Comparison of ENCODE assay signal across 1 cellular context in genomic region chr3:158808697-158809096, GRCh38.
TF ChIP-seq lines count a peak whose summit lies in the region.

No MANE protein-coding gene starts in this region.

TF ChIP-seq in SK-N-SH, 30 proteins besides CTCF, POLR2A, EP300 and RAD21 (continued from another document):
- no peak for TF ChIP-seq CHD2 (IDR thresholded peaks at IDR 0.05; ENCODE audit: low read length, partially characterized antibody)
- TF ChIP-seq NFIC (IDR thresholded peaks at IDR 0.05; ENCODE audit: borderline replicate concordance), result no peak
- no peak for TF ChIP-seq PBX3 (IDR thresholded peaks at IDR 0.05)
- no peak for TF ChIP-seq ELF1 (IDR thresholded peaks at IDR 0.05)
- no peak for TF ChIP-seq NRF1 (IDR thresholded peaks at IDR 0.05; ENCODE audit: low read depth, low read length)
- TF ChIP-seq MEF2A (IDR thresholded peaks at IDR 0.05; ENCODE audit: borderline replicate concordance, low read depth), result no peak
- no peak for TF ChIP-seq USF2 (IDR thresholded peaks at IDR 0.05; ENCODE audit: borderline replicate concordance, low read depth, low read length)
- TF ChIP-seq FOSL2 (IDR thresholded peaks at IDR 0.05; ENCODE audit: borderline replicate concordance, low read depth), result peak; percentile 33; the same call in 1 of the 2 replicates
- 0 out of 2 replicates have a peak, but pooled peaks have one; percentile 35 for TF ChIP-seq MAX (IDR thresholded peaks at IDR 0.05; ENCODE audit: low read depth)
- TF ChIP-seq EZH2phosphoT487 (IDR thresholded peaks at IDR 0.05; ENCODE audit: borderline replicate concordance, low read depth), result no peak
- TF ChIP-seq TCF12 (IDR thresholded peaks at IDR 0.05), result peak; percentile 72
